1 cellular context compared by ENCODE assay signal in the genomic region with DNA sequence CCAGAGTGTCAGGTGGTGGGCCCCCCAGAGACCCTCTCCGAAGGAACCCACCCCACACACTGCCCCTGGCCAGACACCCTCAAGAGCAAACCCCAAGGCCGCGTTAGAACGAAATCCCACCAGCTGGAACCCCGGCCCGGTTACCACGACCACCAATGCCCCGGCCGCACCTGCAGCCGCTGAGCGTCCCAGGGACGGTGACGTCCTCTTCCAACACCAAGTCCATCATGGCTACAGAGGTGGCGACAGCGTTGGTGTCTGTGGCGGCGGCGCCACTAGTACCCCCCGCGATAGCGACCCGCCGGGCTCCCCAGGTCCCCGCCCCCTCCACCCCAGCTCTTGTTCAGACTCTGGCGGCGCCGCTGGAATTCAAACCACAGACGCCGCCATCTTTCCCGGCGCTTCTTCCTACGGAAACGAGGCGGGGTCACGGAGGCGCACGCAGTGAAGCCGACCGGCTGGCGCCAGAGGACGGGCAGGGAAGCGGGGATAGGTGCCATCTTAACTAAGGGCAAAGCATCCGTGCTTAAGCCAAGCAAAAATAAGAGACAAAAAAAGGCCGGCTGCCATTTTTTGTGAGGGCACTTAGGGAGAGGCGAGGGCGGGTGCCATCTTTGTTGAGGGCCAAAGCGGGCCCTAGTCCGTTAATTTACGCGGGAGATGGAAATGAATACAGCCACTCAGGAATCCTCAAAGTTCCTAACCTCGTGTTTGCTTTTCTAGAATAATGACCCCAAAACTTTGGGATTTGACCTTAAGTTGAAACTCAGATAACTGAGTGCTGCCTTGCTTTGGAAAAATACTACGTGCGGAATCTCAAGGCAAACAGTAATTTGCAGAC.
TF ChIP-seq lines count a peak whose summit lies in the region.

Gene CDK5RAP2, minus strand, starts transcription at position 418 of the 841 bp plus-strand sequence. Its CDS starts 189 bp downstream, at position 229.

TF ChIP-seq in HCT116, 20 proteins besides CTCF, POLR2A, EP300 and RAD21 (continued from another document):
- TF ChIP-seq ZBTB33 (IDR thresholded peaks at IDR 0.05; ENCODE audit: extremely low read depth, insufficient replicate concordance, low read length) (no peak), FOSL1 (IDR thresholded peaks at IDR 0.05; ENCODE audit: low read depth) (no peak), ZFX (IDR thresholded peaks at IDR 0.05) (no peak), ELF1 (IDR thresholded peaks at IDR 0.05; ENCODE audit: borderline replicate concordance, low read depth) (no peak; the same call in 1 of the 2 replicates), ATF3 (IDR thresholded peaks at IDR 0.05) (no peak), CBX3 (IDR thresholded peaks at IDR 0.05; ENCODE audit: low read depth) (peak; percentile 61; the same call in 1 of the 2 replicates), SRF (IDR thresholded peaks at IDR 0.05; ENCODE audit: low read depth) (peak; percentile 43; the same call in 1 of the 2 replicates), YY1 (IDR thresholded peaks at IDR 0.05; ENCODE audit: extremely low read depth, insufficient replicate concordance, low read depth, low read length) (peak; percentile 100)
